In genomic region chr2:61114147-61114546, GRCh38 we compare ENCODE assay signal across 23 cellular contexts.
"Had no signal": no experiment of that assay in that cellular context is flagged by ENCODE, and none has a peak within 500 bp of the region (broad histone marks: within the 10 kb centered on the region; RNA-seq: fewer than 3 reads in every experiment).

No MANE protein-coding gene starts in this region.

- ATAC-seq: activated T-cell treated with anti-CD3 and anti-CD28 coated beads, Interleukin-2, amount 50 U/mL, for 4 hours; PC-3; T-helper 17 cell had no signal

- H3K9me3 Mint-ChIP-seq: activated B cell treated with CpG ODN at 0.5 μM for 24 hours; central memory CD8-positive, alpha-beta T cell had no signal

- H3K4me3 Mint-ChIP-seq: activated B cell treated with CpG ODN at 0.5 μM for 24 hours; activated CD4-positive, alpha-beta T cell treated with anti-CD3 and anti-CD28 coated beads, Interleukin-2, amount 10 ng/mL, durations not matched to agents 24 days and 14 days; activated naive CD4-positive, alpha-beta T cell treated with anti-CD3 and anti-CD28 coated beads for 36 hours; activated naive CD8-positive, alpha-beta T cell; activated T-cell treated with anti-CD3 and anti-CD28 coated beads, Interleukin-2, amount 50 U/mL, for 4 hours; brain; central memory CD8-positive, alpha-beta T cell; T-helper 17 cell had no signal

- DNase-seq: activated B cell treated with CpG ODN at 0.5 μM for 24 hours; activated CD4-positive, alpha-beta T cell treated with anti-CD3 and anti-CD28 coated beads for 1 hour; activated CD4-positive, alpha-beta T cell treated with anti-CD3 and anti-CD28 coated beads, Interleukin-2, amount 10 ng/mL, durations not matched to agents 24 days and 14 days; activated CD4-positive, alpha-beta T cell treated with anti-CD3 and anti-CD28 coated beads, Interleukin-2, amount 50 U/mL, for 48 hours; activated gamma-delta T cell; activated naive CD4-positive, alpha-beta T cell treated with anti-CD3 and anti-CD28 coated beads for 36 hours; activated T-cell treated with anti-CD3 and anti-CD28 coated beads, Interleukin-2, amount 50 U/mL, for 4 hours; amygdala; KG1; NCI-H1048; NCI-H146; NCI-H1930; NCI-H2107; NCI-H510A treated with DMSO at 0.1 percent for 48 hours; PC-3; SHP77 treated with DMSO at 0.1 percent for 48 hours; T-helper 17 cell; T-helper 9 cell had no signal

- H3K4me1 Mint-ChIP-seq: brain; central memory CD8-positive, alpha-beta T cell; T-helper 17 cell had no signal

- H3K27ac Mint-ChIP-seq: activated B cell treated with CpG ODN at 0.5 μM for 24 hours; activated CD4-positive, alpha-beta T cell treated with anti-CD3 and anti-CD28 coated beads, Interleukin-2, amount 10 ng/mL, durations not matched to agents 24 days and 14 days; activated naive CD4-positive, alpha-beta T cell treated with anti-CD3 and anti-CD28 coated beads for 36 hours; activated naive CD8-positive, alpha-beta T cell; brain; T-helper 17 cell had no signal

- H3K27me3 Mint-ChIP-seq: activated B cell treated with CpG ODN at 0.5 μM for 24 hours; activated CD4-positive, alpha-beta T cell treated with anti-CD3 and anti-CD28 coated beads, Interleukin-2, amount 10 ng/mL, durations not matched to agents 24 days and 14 days; activated naive CD8-positive, alpha-beta T cell; central memory CD8-positive, alpha-beta T cell; T-helper 17 cell had no signal

- FAIRE-seq: astrocyte, RCC 7860 had no signal
